ENCODE assay signal across 8 cellular contexts in the genomic region with DNA sequence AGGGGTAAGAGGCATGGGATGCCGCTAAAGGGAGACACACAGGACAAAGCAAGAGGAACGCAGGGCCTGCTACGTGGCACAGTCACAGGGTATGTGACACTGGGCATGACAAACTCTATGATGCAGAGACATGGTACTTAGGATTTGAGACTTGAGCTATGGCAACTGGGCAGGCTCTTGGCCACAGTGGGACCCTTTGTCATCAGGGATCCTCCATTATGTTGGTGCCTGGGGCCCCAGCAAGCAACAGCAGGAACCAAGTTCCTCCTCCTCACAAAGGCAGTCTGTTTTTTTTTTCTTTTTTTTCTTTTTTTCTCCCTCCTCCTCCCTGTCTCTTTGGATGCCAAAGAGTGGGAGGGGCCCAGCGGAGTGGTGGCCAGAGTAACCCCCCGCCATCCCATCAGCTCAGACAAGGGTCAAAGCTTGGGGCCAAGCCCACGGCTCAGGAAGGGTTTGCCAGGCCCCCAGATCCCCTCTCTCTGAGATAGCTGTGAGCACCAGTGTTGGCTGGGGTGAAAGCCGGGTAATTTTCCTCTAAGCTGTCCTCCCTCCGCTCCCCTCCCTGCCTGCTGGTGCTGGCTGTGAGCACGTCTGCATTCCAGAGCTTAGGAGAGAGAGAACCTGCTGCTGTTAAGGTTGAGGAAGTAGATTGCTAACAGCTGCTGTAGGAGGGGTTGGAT. TPM values are rescaled to one million over a fixed set of nuclear protein-coding genes. Genes with fewer than 3 reads are reported as not detected.
A peak's percentile ranks its signal among the peaks of the same experiment; 100 is the strongest.
DNase-seq lines count a peak whose midpoint lies in the region; ATAC-seq, FAIRE-seq and TF ChIP-seq lines count a peak whose summit lies in the region.

No MANE protein-coding gene starts in this region.

- 0 out of 2 replicates have a peak, but pooled peaks cover 10% of the 10 kb centered on the region for H4K20me1 ChIP-seq in IMR-90 (ENCODE audit: insufficient read depth, low read length)

- H4K8ac ChIP-seq in IMR-90 (ENCODE audit: low read depth in 2 of 2, low read length in 2 of 2), result peak overlapping the region; percentile 85 to 88

- peak overlapping the region; percentile 84 for H4K91ac ChIP-seq in IMR-90 (ENCODE audit: insufficient read depth, low read depth, low read length)

- POLR2A ChIA-PET in IMR-90 (lab: Charles Lee; ENCODE audit: unreplicated experiment), result no interaction called here

- H3K79me1 ChIP-seq in IMR-90 (ENCODE audit: low read depth in 1 of 2, low read length in 2 of 2), result peaks cover 45 to 85% of the 10 kb centered on the region in 2 experiments

- H2BK120ac ChIP-seq in IMR-90 (ENCODE audit: low read depth, low read length), result peak overlapping the region; percentile 100

- no peaks in the 10 kb centered on the region for H3K9me3 ChIP-seq in IMR-90 (ENCODE audit: control insufficient read depth, insufficient read depth, low read length)
- no peaks in the 10 kb centered on the region for H3K9me3 ChIP-seq in suprapubic skin

- BruUV-seq in IMR-90 (replicated peaks; lab: Mats Ljungman, UMichigan), result no TSS peak

- H3K9me1 ChIP-seq in IMR-90 (ENCODE audit: insufficient read depth, low read length), result peaks cover 58% of the 10 kb centered on the region

- peak overlapping the region; percentile 99 for H2AK5ac ChIP-seq in IMR-90 (ENCODE audit: low read depth, low read length)

- H2BK15ac ChIP-seq in IMR-90 (ENCODE audit: low read depth, low read length), result peak overlapping the region; percentile 98

- peak; percentile 25 for ATAC-seq in IMR-90 (ENCODE audit: low read depth)
- peak; percentile 55 for ATAC-seq in left colon
- no peak for ATAC-seq in GM21528 (IDR thresholded peaks at IDR 0.05; ENCODE audit: low FRiP score, unreplicated experiment)
- ATAC-seq in HG03521 (IDR thresholded peaks at IDR 0.05; ENCODE audit: unreplicated experiment), result no peak

- peak overlapping the region; percentile 66 for H3K9ac ChIP-seq in IMR-90 (ENCODE audit: low read depth, low read length)

- TF ChIP-seq CTCF in IMR-90 (conservative IDR thresholded peaks at IDR 0.05; ENCODE audit: low read depth, low read length) (no peak), bronchial epithelial cell (IDR thresholded peaks at IDR 0.05; ENCODE audit: insufficient read depth, low read length, severe bottlenecking) (no peak), suprapubic skin (IDR thresholded peaks at IDR 0.05) (no peak)

- CTCF ChIA-PET in IMR-90 (lab: Yijun Ruan, JAX), result interaction anchor here (1.4 to 1.5 kb wide), 2 partner anchors 31 to 66 kb away, joined by 3 to 7 read pairs; no protein-coding TSS in a partner anchor

- H3K4me1 ChIP-seq in IMR-90 (ENCODE audit: control insufficient read depth, insufficient read depth, low read length), result peaks cover 42% of the 10 kb centered on the region
- peaks cover 89% of the 10 kb centered on the region for H3K4me1 ChIP-seq in suprapubic skin

- in situ Hi-C loops in IMR-90 (cut with MboI; ENCODE audit: low sequenced_read_pairs), result no loop called here

- H3K27ac ChIP-seq in IMR-90 (ENCODE audit: insufficient read depth, low read length) (peak overlapping the region; percentile 82), suprapubic skin (peak overlapping the region; percentile 97)

- dilution Hi-C loops in IMR-90 (cut with HindIII; ENCODE audit: low sequenced_read_pairs, unreplicated experiment), result no loop called here

- H3K27me3 ChIP-seq in IMR-90 (ENCODE audit: control insufficient read depth, insufficient read depth, low read length) (no peaks in the 10 kb centered on the region), bronchial epithelial cell (ENCODE audit: control insufficient read depth, insufficient read depth, low read length) (no peaks in the 10 kb centered on the region), suprapubic skin (no peaks in the 10 kb centered on the region)

- TF ChIP-seq EP300 in suprapubic skin (IDR thresholded peaks at IDR 0.05), result no peak

- H3K4me3 ChIP-seq in IMR-90 (ENCODE audit: insufficient read depth, low read depth, low read length) (no peak overlapping the region), bronchial epithelial cell (ENCODE audit: low read depth, low read length) (no peak overlapping the region), suprapubic skin (peak overlapping the region; percentile 21)

- peak overlapping the region; percentile 95 for H3K18ac ChIP-seq in IMR-90 (ENCODE audit: low read depth, low read length)

- peak overlapping the region; percentile 82 for H2BK5ac ChIP-seq in IMR-90 (ENCODE audit: low read depth, low read length, poor library complexity, severe bottlenecking)

- no peak for FAIRE-seq in bronchial epithelial cell (lab: Jason Lieb, UNC)

- H2AFZ ChIP-seq in IMR-90 (replicated peaks; ENCODE audit: low read length, poor library complexity), result peak overlapping the region; percentile 81

- H3K4me2 ChIP-seq in IMR-90 (ENCODE audit: low read depth, low read length), result peak overlapping the region; percentile 31

- intact Hi-C loops in IMR-90 (cut with micrococcal nuclease), result no loop called here
- intact Hi-C loops in left colon (cut with DNase I, micrococcal nuclease), result no loop called here

- TF ChIP-seq RAD21 in IMR-90 (IDR thresholded peaks at IDR 0.05; ENCODE audit: low read length), result no peak

- H3K14ac ChIP-seq in IMR-90 (replicated peaks; ENCODE audit: low read depth, low read length), result peak overlapping the region; percentile 90

- peak overlapping the region; percentile 88 for H2BK20ac ChIP-seq in IMR-90 (ENCODE audit: low read depth, low read length)

- peak overlapping the region; percentile 86 for H3K4ac ChIP-seq in IMR-90 (ENCODE audit: low read depth, low read length)

- peak overlapping the region; percentile 53 for H3K23ac ChIP-seq in IMR-90 (ENCODE audit: low read depth, low read length)

- H3K56ac ChIP-seq in IMR-90 (ENCODE audit: extremely low read depth, insufficient read depth, low read length), result 0 out of 2 replicates have a peak overlapping the region, but pooled peaks have one; percentile 13

- TF ChIP-seq POLR2A in IMR-90 (IDR thresholded peaks at IDR 0.05; ENCODE audit: low read depth, low read length) (no peak), suprapubic skin (IDR thresholded peaks at IDR 0.05) (no peak)

- DNase-seq in IMR-90 (peak; percentile 74), bronchial epithelial cell (ENCODE audit: low read depth) (peak; percentile 78), left colon (peak; percentile 49 to 81), suprapubic skin (ENCODE audit: low spot score in 2 of 2) (peak; percentile 76 to 79), cortex of kidney (lab: John Stamatoyannopoulos, UW) (no peak)
- no peak for DNase-seq in stimulated activated CD4-positive, alpha-beta T cell treated with anti-CD3 and anti-CD28 coated beads, Interleukin-4, amount 100 ng/mL, for 1 hour

- WGBS in IMR-90 (ENCODE audit: extremely low coverage in 2 of 2, insufficient read length in 1 of 2), 2 experiments, result 89% methylated on average over 3 of the region's 9 CpGs; no CpG with 5 or more reads in 1 of the 2 experiments
- 9% methylated on average over 9 of the region's 9 CpGs for WGBS in suprapubic skin

- H4K5ac ChIP-seq in IMR-90 (ENCODE audit: low read depth, low read length), result peak overlapping the region; percentile 98

- peaks cover 29% of the 10 kb centered on the region for H3K36me3 ChIP-seq in IMR-90 (ENCODE audit: control insufficient read depth, insufficient read depth, low read length)
- H3K36me3 ChIP-seq in bronchial epithelial cell (ENCODE audit: control insufficient read depth, insufficient read depth, low read length), result peaks cover 4% of the 10 kb centered on the region
- H3K36me3 ChIP-seq in suprapubic skin, result no peaks in the 10 kb centered on the region

- H2AK9ac ChIP-seq in IMR-90 (replicated peaks; ENCODE audit: low read depth, low read length, poor library complexity), result peak overlapping the region; percentile 93

TF ChIP-seq in IMR-90, 13 proteins besides CTCF, POLR2A, EP300 and RAD21:
- TF ChIP-seq NFE2L2 (IDR thresholded peaks at IDR 0.05; ENCODE audit: low read depth, low read length) (no peak), SMC3 (IDR thresholded peaks at IDR 0.05; ENCODE audit: low read depth, low read length) (0 out of 2 replicates have a peak, but pooled peaks have one; percentile 4), MAZ (IDR thresholded peaks at IDR 0.05; ENCODE audit: borderline replicate concordance, low read depth, low read length) (peak; percentile 68; the same call in 1 of the 2 replicates), RCOR1 (IDR thresholded peaks at IDR 0.05; ENCODE audit: insufficient replicate concordance, low read length) (peak; percentile 20)
- TF ChIP-seq, protein P1, sequence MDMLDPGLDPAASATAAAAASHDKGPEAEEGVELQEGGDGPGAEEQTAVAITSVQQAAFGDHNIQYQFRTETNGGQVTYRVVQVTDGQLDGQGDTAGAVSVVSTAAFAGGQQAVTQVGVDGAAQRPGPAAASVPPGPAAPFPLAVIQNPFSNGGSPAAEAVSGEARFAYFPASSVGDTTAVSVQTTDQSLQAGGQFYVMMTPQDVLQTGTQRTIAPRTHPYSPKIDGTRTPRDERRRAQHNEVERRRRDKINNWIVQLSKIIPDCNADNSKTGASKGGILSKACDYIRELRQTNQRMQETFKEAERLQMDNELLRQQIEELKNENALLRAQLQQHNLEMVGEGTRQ (IDR thresholded peaks at IDR 0.05; ENCODE audit: low read depth, low read length), result no peak

RNA-seq across cellular contexts. Expression of a gene that starts 21.1 kb away (rescaled TPM):
- total RNA-seq in IMR-90 (2012; rRNA removed) (461 and 547 TPM in 2 replicates), bronchial epithelial cell (420 and 822 TPM in 2 replicates), left colon (100 to 1,000 TPM; 404 to 854 TPM), suprapubic skin (100 to 1,000 TPM; 681 to 944 (median 771) TPM)
- polyA plus RNA-seq in IMR-90 (2012; rRNA removed), result 482 and 495 TPM in 2 replicates
- polyA plus RNA-seq in IMR-90 (2012; cell fraction: cytosol; rRNA removed), result 396 and 740 TPM in 2 replicates
- polyA plus RNA-seq in IMR-90 (2012; cell fraction: nucleus; rRNA removed; ENCODE audit: low replicate concordance), result 382 and 609 TPM in 2 replicates

Comparison
In these comparisons a context has a peak if more than half of its experiments do, and no peak if none do; other contexts are left out.
1. ATAC-seq: peak in IMR-90 (single experiment) and left colon (single experiment); none in GM21528 (single experiment) and HG03521 (single experiment).
2. DNase-seq: peak in IMR-90 (single experiment), bronchial epithelial cell (single experiment), left colon (2 of 2) and suprapubic skin (2 of 2); none in cortex of kidney (single experiment) and stimulated activated CD4-positive, alpha-beta T cell treated with anti-CD3 and anti-CD28 coated beads, Interleukin-4, amount 100 ng/mL, for 1 hour (single experiment).